In genomic region chr2:148992448-148992847, GRCh38 we compare ENCODE assay signal across 11 cellular contexts.
"Had no signal": no experiment of that assay in that cellular context is flagged by ENCODE, and none has a peak within 500 bp of the region (broad histone marks: within the 10 kb centered on the region; RNA-seq: fewer than 3 reads in every experiment).

No MANE protein-coding gene starts in this region.

- H3K9me3 ChIP-seq: HAP-1 had no signal

- FAIRE-seq: H1, H54 had no signal

- H3K4me2 ChIP-seq: GM23338 had no signal

- H3K27ac ChIP-seq: GM23248 had no signal

- H2AFZ ChIP-seq: GM23248, GM23338 had no signal

- H3K4me3 ChIP-seq: GM23248, GM23338, HAP-1 had no signal

- H3K4me1 ChIP-seq: HAP-1 had no signal

- H3K36me3 ChIP-seq: HAP-1 had no signal

- H3K9ac ChIP-seq: GM23248 had no signal

- ATAC-seq: GM23338, HCT116 had no signal

- DNase-seq: GM23248, GOT3, H7, H9, HCEC 1CT, HFFc6 had no signal
